ENCODE assay signal across 1 cellular context in genomic region chr6:130322673-130323268, GRCh38.
A peak's percentile ranks its signal among the peaks of the same experiment; 100 is the strongest.
TF ChIP-seq lines count a peak whose summit lies in the region.

No MANE protein-coding gene starts in this region.

TF ChIP-seq in HepG2, 621 proteins besides CTCF, POLR2A, EP300 and RAD21 (continued from another document):
- no peak for TF ChIP-seq ZBTB34 (CRISPR knock-in tag; IDR thresholded peaks at IDR 0.05)
- no peak for TF ChIP-seq ZNF282 (IDR thresholded peaks at IDR 0.05; ENCODE audit: partially characterized antibody)
- TF ChIP-seq SMC3 (IDR thresholded peaks at IDR 0.05; ENCODE audit: low read length), result peak; percentile 81
- TF ChIP-seq ZNF720 (CRISPR knock-in tag; IDR thresholded peaks at IDR 0.05), result no peak
- no peak for TF ChIP-seq CSRNP1 (CRISPR knock-in tag; IDR thresholded peaks at IDR 0.05)
- 0 out of 2 replicates have a peak, but pooled peaks have one; percentile 16 for TF ChIP-seq ZNF24 (IDR thresholded peaks at IDR 0.05)
TF ChIP-seq in HepG2: peak in this region for 3.
